In genomic region chr2:239952251-239952650, GRCh38 we compare ENCODE assay signal across 21 cellular contexts.
DNase-seq lines count a peak whose midpoint lies in the region; ATAC-seq, FAIRE-seq and TF ChIP-seq lines count a peak whose summit lies in the region.
"Had no signal": no experiment of that assay in that cellular context is flagged by ENCODE, and none has a peak within 500 bp of the region (broad histone marks: within the 10 kb centered on the region; RNA-seq: fewer than 3 reads in every experiment).

No MANE protein-coding gene starts in this region.

- no peaks in the 10 kb centered on the region for H3K4me1 Mint-ChIP-seq in WTC11
- H3K4me1 Mint-ChIP-seq in Caco-2 (ENCODE audit: low read depth, unreplicated experiment) = no peaks in the 10 kb centered on the region
- no peaks in the 10 kb centered on the region for H3K4me1 Mint-ChIP-seq in T-helper 17 cell

- no peak overlapping the region for H3K4me2 ChIP-seq in HepG2 (ENCODE audit: low read depth, low read length)
- H3K4me2 ChIP-seq: A549, PC-9 had no signal

- in situ Hi-C loops in HepG2 (cut with HindIII; ENCODE audit: extremely low pct_ligation_motif_present, low pct_unique_long_range_greater_than_20kb) = no loop called here

- H3K4me1 ChIP-seq in HepG2 (ENCODE audit: insufficient read depth, low read length) (0 out of 2 replicates have a peak, but pooled peaks cover 7% of the 10 kb centered on the region), right lobe of liver (no peaks in the 10 kb centered on the region), gastroesophageal sphincter (peaks cover 0 to 46% (median 22%) of the 10 kb centered on the region in 3 donors), sigmoid colon (peaks cover 0 to 43% (median 38%) of the 10 kb centered on the region in 4 donors), Caco-2 (no peaks in the 10 kb centered on the region)
- H3K4me1 ChIP-seq: A549, HAP-1 had no signal

- no peak overlapping the region for H3K4me3 Mint-ChIP-seq in WTC11
- no peak overlapping the region for H3K4me3 Mint-ChIP-seq in Caco-2 (ENCODE audit: unreplicated experiment)
- no peak overlapping the region for H3K4me3 Mint-ChIP-seq in T-helper 17 cell
- H3K4me3 Mint-ChIP-seq: CD4-positive, CD25-positive, alpha-beta regulatory T cell had no signal

- intact Hi-C loops in HepG2 (cut with micrococcal nuclease; ENCODE audit: unreplicated experiment) = no loop called here
- intact Hi-C loops in right lobe of liver (cut with DNase I) = no loop called here
- intact Hi-C loops in sigmoid colon (cut with DNase I) = loop anchor here (5.0 to 10.0 kb wide), 2 partner anchors 40 to 607 kb away; no protein-coding TSS in a partner anchor
- intact Hi-C loops in Caco-2 (cut with micrococcal nuclease; ENCODE audit: unreplicated experiment) = no loop called here

- H3K4me3 ChIP-seq in HepG2 (replicated peaks in 1 of 3; ENCODE audit: insufficient read depth in 1 of 3, low read depth in 2 of 3, low read length in 3 of 3) = no peak overlapping the region
- H3K4me3 ChIP-seq in right lobe of liver = no peak overlapping the region
- H3K4me3 ChIP-seq in gastroesophageal sphincter = no peak overlapping the region
- peak overlapping the region in 1 of 4 donors; percentile 29 for H3K4me3 ChIP-seq in sigmoid colon
- no peak overlapping the region for H3K4me3 ChIP-seq in Caco-2 (ENCODE audit: low read depth, low read length)
- H3K4me3 ChIP-seq: A549, HAP-1, PC-9 had no signal

- H2AFZ ChIP-seq in HepG2 (ENCODE audit: low read length) = no peak overlapping the region
- H2AFZ ChIP-seq: PC-9 had no signal

- no peaks in the 10 kb centered on the region for H3K27me3 ChIP-seq in HepG2 (ENCODE audit: control insufficient read depth in 1 of 2, insufficient read depth in 2 of 2, low read length in 2 of 2)
- no peaks in the 10 kb centered on the region for H3K27me3 ChIP-seq in right lobe of liver
- no peaks in the 10 kb centered on the region for H3K27me3 ChIP-seq in gastroesophageal sphincter
- no peaks in the 10 kb centered on the region for H3K27me3 ChIP-seq in sigmoid colon
- H3K27me3 ChIP-seq in Caco-2 (replicated peaks; ENCODE audit: control insufficient read depth, insufficient read depth, low read length) = no peaks in the 10 kb centered on the region

- H3K27ac Mint-ChIP-seq in WTC11 = no peak overlapping the region
- no peak overlapping the region for H3K27ac Mint-ChIP-seq in Caco-2 (ENCODE audit: unreplicated experiment)
- H3K27ac Mint-ChIP-seq in T-helper 17 cell = no peak overlapping the region
- H3K27ac Mint-ChIP-seq: CD4-positive, CD25-positive, alpha-beta regulatory T cell had no signal

- no peak for TF ChIP-seq RAD21 in HepG2 (CRISPR knock-in tag; IDR thresholded peaks at IDR 0.05)

- no peaks in the 10 kb centered on the region for H4K20me1 ChIP-seq in HepG2 (ENCODE audit: insufficient read depth, low read length)

- POLR2A ChIA-PET in HepG2 (lab: Yijun Ruan, JAX) (no interaction called here), WTC11 (lab: Charles Lee) (no interaction called here), Caco-2 (lab: Charles Lee) (no interaction called here)

- no peaks in the 10 kb centered on the region for H3K9me3 ChIP-seq in HepG2 (ENCODE audit: low read length)
- H3K9me3 ChIP-seq in right lobe of liver = no peaks in the 10 kb centered on the region
- H3K9me3 ChIP-seq in gastroesophageal sphincter = no peaks in the 10 kb centered on the region
- no peaks in the 10 kb centered on the region for H3K9me3 ChIP-seq in sigmoid colon
- H3K9me3 ChIP-seq in Caco-2 = no peaks in the 10 kb centered on the region
- H3K9me3 ChIP-seq in T-helper 17 cell (ENCODE audit: control insufficient read depth, low read length, poor library complexity, severe bottlenecking) = no peaks in the 10 kb centered on the region
- H3K9me3 ChIP-seq: A549, HAP-1 had no signal

- TF ChIP-seq EP300 in HepG2 (IDR thresholded peaks at IDR 0.05; ENCODE audit: low read depth in 2 of 2, low read length in 2 of 2) (no peak), HepG2 (CRISPR knock-in tag; IDR thresholded peaks at IDR 0.05; ENCODE audit: borderline replicate concordance) (no peak), gastroesophageal sphincter (IDR thresholded peaks at IDR 0.05) (no peak), sigmoid colon (IDR thresholded peaks at IDR 0.05) (no peak)

- H3K9ac ChIP-seq in HepG2 (ENCODE audit: insufficient read depth, low read depth, low read length) = no peak overlapping the region

- H3K27ac ChIP-seq in HepG2 (ENCODE audit: extremely low read length, insufficient read depth, low read length) (no peak overlapping the region), right lobe of liver (no peak overlapping the region), gastroesophageal sphincter (peak overlapping the region in 3 of 4 donors; percentile 85 to 91 (median 90)), sigmoid colon (peak overlapping the region; percentile 83 to 91 (median 87))
- H3K27ac ChIP-seq: A549, PC-9 had no signal

- no TSS peak for BruUV-seq in HepG2 (replicated peaks; lab: Mats Ljungman, UMichigan)
- BruUV-seq in Caco-2 (replicated peaks; lab: Mats Ljungman, UMichigan) = no TSS peak

- peaks cover 6 to 7% of the 10 kb centered on the region in 2 experiments; a peak in 3 of 5 replicates for H3K36me3 ChIP-seq in HepG2 (replicated peaks in 1 of 2; ENCODE audit: control insufficient read depth in 1 of 2, insufficient read depth in 2 of 2, low read length in 2 of 2)
- no peaks in the 10 kb centered on the region for H3K36me3 ChIP-seq in right lobe of liver
- peaks cover 0 to 25% of the 10 kb centered on the region in 2 donors for H3K36me3 ChIP-seq in gastroesophageal sphincter
- H3K36me3 ChIP-seq in sigmoid colon = no peaks in the 10 kb centered on the region
- no peaks in the 10 kb centered on the region for H3K36me3 ChIP-seq in Caco-2 (ENCODE audit: control insufficient read depth, insufficient read depth, low read length)
- H3K36me3 ChIP-seq: HAP-1 had no signal

- DNase-seq in HepG2 (ENCODE audit: low spot score) (no peak), right lobe of liver (no peak), sigmoid colon (no peak), GM12891 (ENCODE audit: insufficient read length, low spot score) (no peak), WTC11 (ENCODE audit: low spot score) (no peak), Caco-2 (no peak), T-helper 17 cell (no peak)
- DNase-seq: Calu3; CD4-positive, CD25-positive, alpha-beta regulatory T cell; DMS79; MM.1S; NCI-H1105; NCI-H1694 treated with DMSO at 0.1 percent for 48 hours; NCI-H446; NCI-H748 treated with DMSO at 0.1 percent for 48 hours; PC-9 had no signal

- no peaks in the 10 kb centered on the region for H3K27me3 Mint-ChIP-seq in WTC11 (ENCODE audit: low read depth)
- H3K27me3 Mint-ChIP-seq in Caco-2 (ENCODE audit: insufficient read depth, unreplicated experiment) = no peaks in the 10 kb centered on the region
- H3K27me3 Mint-ChIP-seq in T-helper 17 cell = no peaks in the 10 kb centered on the region
- H3K27me3 Mint-ChIP-seq: CD4-positive, CD25-positive, alpha-beta regulatory T cell had no signal

- 92% methylated on average over 2 of the region's 5 CpGs for WGBS in HepG2 (ENCODE audit: low lambda C conversion rate)
- WGBS in right lobe of liver (ENCODE audit: insufficient coverage, low coverage, low lambda C conversion rate, missing lambda C conversion rate) = no CpG with 5 or more reads among the region's 5 CpGs
- 80 to 100% methylated on average over 1 of the region's 5 CpGs for WGBS in gastroesophageal sphincter (ENCODE audit: low coverage in 1 of 2), 2 donors
- WGBS in sigmoid colon, 2 donors = 92% methylated on average over 5 of the region's 5 CpGs

- H3K36me3 Mint-ChIP-seq in WTC11 (peaks cover 13% of the 10 kb centered on the region), Caco-2 (ENCODE audit: insufficient read depth, unreplicated experiment) (peaks cover 6% of the 10 kb centered on the region), T-helper 17 cell (ENCODE audit: low read depth) (no peaks in the 10 kb centered on the region)

- TF ChIP-seq POLR2A in HepG2 (IDR thresholded peaks at IDR 0.05; ENCODE audit: insufficient read depth in 1 of 2, low read depth in 2 of 2, low read length in 2 of 2) (no peak), right lobe of liver (IDR thresholded peaks at IDR 0.05) (no peak), gastroesophageal sphincter (IDR thresholded peaks at IDR 0.05) (no peak), sigmoid colon (IDR thresholded peaks at IDR 0.05) (no peak), GM12891 (IDR thresholded peaks at IDR 0.05; ENCODE audit: low read depth, low read length) (no peak)

- no peaks in the 10 kb centered on the region for H3K79me2 ChIP-seq in HepG2 (ENCODE audit: insufficient read depth, low read length)

- FAIRE-seq in HepG2 (lab: Jason Lieb, UNC) (no peak), GM12891 (lab: Jason Lieb, UNC) (no peak)
- FAIRE-seq: A549, G401.6, GM12892 had no signal

- peak; percentile 5; the same call in 1 of the 3 replicates for ATAC-seq in HepG2
- ATAC-seq in right lobe of liver = no peak
- ATAC-seq in gastroesophageal sphincter = no peak
- no peak for ATAC-seq in WTC11
- no peak for ATAC-seq in T-helper 17 cell

- no peak for TF ChIP-seq CTCF in HepG2 (CRISPR knock-in tag; IDR thresholded peaks at IDR 0.05)
- no peak for TF ChIP-seq CTCF in right lobe of liver (IDR thresholded peaks at IDR 0.05)
- TF ChIP-seq CTCF in gastroesophageal sphincter (IDR thresholded peaks at IDR 0.05) = no peak
- no peak for TF ChIP-seq CTCF in sigmoid colon (IDR thresholded peaks at IDR 0.05)
- no peak for TF ChIP-seq CTCF in WTC11 (IDR thresholded peaks at IDR 0.05)
- no peak for TF ChIP-seq CTCF in Caco-2 (IDR thresholded peaks at IDR 0.05; ENCODE audit: insufficient read depth in 1 of 2, low read depth in 1 of 2, low read length in 1 of 2, severe bottlenecking in 1 of 2, unreplicated experiment in 1 of 2)

- CTCF ChIA-PET in HepG2 (lab: Yijun Ruan, JAX; ENCODE audit: low intra/inter-chr PET ratio, low total read pairs) (no interaction called here), WTC11 (lab: Charles Lee) (interaction anchor here (2.6 kb wide), 1 partner anchor 18 kb away, joined by 7 read pairs; no protein-coding TSS in a partner anchor), Caco-2 (lab: Charles Lee) (no interaction called here)

- H3K9me3 Mint-ChIP-seq in WTC11 (no peaks in the 10 kb centered on the region), Caco-2 (ENCODE audit: unreplicated experiment) (no peaks in the 10 kb centered on the region)

TF ChIP-seq in HepG2, 621 proteins besides CTCF, POLR2A, EP300 and RAD21 (continues in another document):
- TF ChIP-seq STAG1 (CRISPR knock-in tag; IDR thresholded peaks at IDR 0.05) (no peak), MATR3 (CRISPR knock-in tag; IDR thresholded peaks at IDR 0.05) (no peak), HDAC1 (CRISPR knock-in tag; IDR thresholded peaks at IDR 0.05) (no peak)

TF ChIP-seq in GM12891, 5 proteins besides CTCF, POLR2A, EP300 and RAD21 (continues in another document):
- TF ChIP-seq PAX5 (IDR thresholded peaks at IDR 0.05; ENCODE audit: insufficient read depth, low read length, severe bottlenecking) = no peak
- TF ChIP-seq TAF1 (IDR thresholded peaks at IDR 0.05; ENCODE audit: low read depth, low read length) = no peak
- TF ChIP-seq POU2F2 (IDR thresholded peaks at IDR 0.05; ENCODE audit: low read depth, low read length) = no peak

Comparison
In these comparisons a context has a peak if more than half of its experiments do, and no peak if none do; other contexts are left out.
1. H3K27ac ChIP-seq: peak in gastroesophageal sphincter (3 of 4) and sigmoid colon (4 of 4); none in HepG2 (single experiment) and right lobe of liver (0 of 3).